Comparison of ENCODE assay signal across 8 cellular contexts in genomic region chrX:19334945-19335626, GRCh38. TPM values are rescaled to one million over a fixed set of nuclear protein-coding genes. Genes with fewer than 3 reads are reported as not detected.
DNase-seq lines count a peak whose midpoint lies in the region; ATAC-seq, FAIRE-seq and TF ChIP-seq lines count a peak whose summit lies in the region.

No MANE protein-coding gene starts in this region.

- no peak overlapping the region for H3K27ac ChIP-seq in WERI-Rb-1

- H3K4me3 Mint-ChIP-seq in memory B cell: no peak overlapping the region

- DNase-seq in GM12865 (ENCODE audit: low read depth) (peak; percentile 81), Kasumi-1 (lab: John Stamatoyannopoulos, UW) (peak; percentile 61 to 68), WERI-Rb-1 (peak; percentile 44), memory B cell (ENCODE audit: low spot score in 2 of 2) (no peak), cerebellum (ENCODE audit: low spot score) (no peak), frontal cortex (ENCODE audit: low spot score in 2 of 2) (no peak), urothelium cell line (ENCODE audit: low spot score) (no peak), DMS79 (lab: John Stamatoyannopoulos, UW) (no peak)

- H3K27ac Mint-ChIP-seq in memory B cell: no peak overlapping the region

- no peaks in the 10 kb centered on the region for H3K4me1 Mint-ChIP-seq in memory B cell

- peak; percentile 58 for TF ChIP-seq CTCF in GM12865 (IDR thresholded peaks at IDR 0.05; ENCODE audit: insufficient read depth, low read depth, low read length, missing control alignments)
- peak; percentile 39 for TF ChIP-seq CTCF in WERI-Rb-1 (IDR thresholded peaks at IDR 0.05; ENCODE audit: low read depth, low read length)

- no peaks in the 10 kb centered on the region for H3K9me3 Mint-ChIP-seq in memory B cell

- FAIRE-seq in frontal cortex (lab: Jason Lieb, UNC) (no peak), urothelium cell line (lab: Jason Lieb, UNC) (no peak)

- H3K36me3 Mint-ChIP-seq in memory B cell: peaks cover 1% of the 10 kb centered on the region

- peak; percentile 31 for ATAC-seq in memory B cell (ENCODE audit: low read depth)

- no peaks in the 10 kb centered on the region for H3K27me3 Mint-ChIP-seq in memory B cell

- H3K9me3 ChIP-seq in WERI-Rb-1 (ENCODE audit: severe bottlenecking): peaks cover 13% of the 10 kb centered on the region

- H3K36me3 ChIP-seq in WERI-Rb-1: no peaks in the 10 kb centered on the region

- H3K27me3 ChIP-seq in WERI-Rb-1 (ENCODE audit: insufficient read depth, low read depth, severe bottlenecking): peaks cover 26% of the 10 kb centered on the region

- no peak overlapping the region for H3K4me3 ChIP-seq in GM12865 (ENCODE audit: low read depth, low read length)
- no peak overlapping the region for H3K4me3 ChIP-seq in WERI-Rb-1 (ENCODE audit: low read depth, low read length)

RNA-seq across cellular contexts. Expression of gene PDHA1, which starts 8.6 kb away (rescaled TPM):
- total RNA-seq in cerebellum (68.6 TPM), frontal cortex (56.7 TPM)

Comparison
In these comparisons a context has a peak if more than half of its experiments do, and no peak if none do; other contexts are left out.
1. DNase-seq: peak in GM12865 (single experiment), Kasumi-1 (2 of 2) and WERI-Rb-1 (single experiment); none in memory B cell (0 of 2), cerebellum (single experiment), frontal cortex (0 of 2), urothelium cell line (single experiment) and DMS79 (single experiment).